In the genomic region with DNA sequence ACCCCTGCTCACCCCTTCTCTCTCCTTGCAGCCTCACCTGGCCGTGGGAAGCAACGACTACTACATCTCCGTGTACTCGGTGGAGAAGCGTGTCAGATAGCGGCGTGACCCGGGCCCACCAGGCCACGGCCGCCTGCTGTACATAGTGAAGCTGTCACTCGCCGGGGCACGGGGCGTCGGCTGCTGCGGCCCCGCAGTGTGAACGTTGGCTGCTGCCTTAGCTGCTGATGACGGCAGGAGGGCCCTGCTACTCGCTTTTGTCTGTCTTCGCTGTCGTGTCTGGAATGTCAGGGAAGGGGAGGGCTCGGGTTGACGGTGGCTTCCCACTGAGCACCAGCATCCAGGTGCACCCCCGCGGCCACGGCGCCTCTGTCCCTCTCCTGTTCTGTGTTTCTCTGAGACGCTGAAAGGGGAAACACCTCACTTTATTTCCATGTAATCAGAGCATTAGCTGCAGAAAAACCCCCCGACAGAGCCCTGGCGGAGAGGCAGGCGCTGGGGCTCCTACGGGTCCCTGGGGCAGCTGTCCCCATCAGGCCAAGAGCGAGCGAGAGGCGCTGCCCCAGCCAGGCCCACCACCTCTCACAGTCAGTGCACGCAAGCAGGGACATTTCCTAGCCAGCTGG, we compare ENCODE assay signal across 21 cellular contexts.
"Had no signal": no experiment of that assay in that cellular context is flagged by ENCODE, and none has a peak within 500 bp of the region (broad histone marks: within the 10 kb centered on the region; RNA-seq: fewer than 3 reads in every experiment).

No MANE protein-coding gene starts in this region.

- DNase-seq: activated CD4-positive, alpha-beta T cell treated with anti-CD3 and anti-CD28 coated beads, Interleukin-2, amount 50 U/mL, for 1 hour; activated CD4-positive, CD25-positive, alpha-beta regulatory T cell treated with anti-CD3 and anti-CD28 coated beads, Interleukin-2, amount 50 U/mL, for 72 hours; activated gamma-delta T cell; activated T-cell treated with anti-CD3 and anti-CD28 coated beads, Interleukin-2, amount 50 U/mL, for 72 hours; adrenal gland; effector memory CD8-positive, alpha-beta T cell; islet precursor cell; stimulated activated CD4-positive, alpha-beta T cell treated with anti-CD3 and anti-CD28 coated beads, Interleukin-4, amount 100 ng/mL, for 24 hours; stimulated activated naive CD4-positive, alpha-beta T cell; tibial artery; uterus had no signal

- H3K27ac ChIP-seq: adrenal gland, hepatocyte, ovary, right lobe of liver, tibial artery, VCaP had no signal

- H3K27me3 Mint-ChIP-seq: activated naive CD4-positive, alpha-beta T cell treated with anti-CD3 and anti-CD28 coated beads, Interleukin-2, amount 50 U/mL, for 24 hours; effector memory CD8-positive, alpha-beta T cell had no signal

- H3K9me3 Mint-ChIP-seq: activated naive CD4-positive, alpha-beta T cell treated with anti-CD3 and anti-CD28 coated beads, Interleukin-2, amount 50 U/mL, for 24 hours; activated T-cell treated with anti-CD3 and anti-CD28 coated beads, Interleukin-2, amount 50 U/mL, for 72 hours; dendritic cell treated with granulocyte-macrophage colony-stimulating factor and Interleukin-4, amounts not matched to agents 40 ng/mL and 50 ng/mL, for 4 days; effector memory CD8-positive, alpha-beta T cell; T-helper 1 cell treated with Interleukin-12 subunit alpha and Interleukin-12 subunit beta and Interleukin-4 antibody, amounts not matched to agents 30 μg/mL and 1 μg/mL, for 36 hours had no signal

- H3K4me3 Mint-ChIP-seq: activated naive CD4-positive, alpha-beta T cell treated with anti-CD3 and anti-CD28 coated beads, Interleukin-2, amount 50 U/mL, for 24 hours; activated T-cell treated with anti-CD3 and anti-CD28 coated beads, Interleukin-2, amount 50 U/mL, for 72 hours; dendritic cell treated with granulocyte-macrophage colony-stimulating factor and Interleukin-4, amounts not matched to agents 40 ng/mL and 50 ng/mL, for 4 days; T-helper 1 cell treated with Interleukin-12 subunit alpha and Interleukin-12 subunit beta and Interleukin-4 antibody, amounts not matched to agents 30 μg/mL and 1 μg/mL, for 36 hours had no signal

- H3K4me3 ChIP-seq: adrenal gland, hepatocyte, lung, ovary, right lobe of liver, smooth muscle cell, tibial artery, uterus had no signal

- H3K36me3 ChIP-seq: adrenal gland, ovary, right lobe of liver, uterus had no signal

- H3K4me1 ChIP-seq: right lobe of liver had no signal

- H3K27ac Mint-ChIP-seq: activated T-cell treated with anti-CD3 and anti-CD28 coated beads, Interleukin-2, amount 50 U/mL, for 72 hours; dendritic cell treated with granulocyte-macrophage colony-stimulating factor and Interleukin-4, amounts not matched to agents 40 ng/mL and 50 ng/mL, for 4 days; T-helper 1 cell treated with Interleukin-12 subunit alpha and Interleukin-12 subunit beta and Interleukin-4 antibody, amounts not matched to agents 30 μg/mL and 1 μg/mL, for 36 hours had no signal

- H3K9me3 ChIP-seq: adrenal gland, ovary, right lobe of liver, tibial artery, uterus had no signal

- H3K27me3 ChIP-seq: adrenal gland, hepatocyte, ovary, right lobe of liver, tibial artery, uterus had no signal

- H3K4me1 Mint-ChIP-seq: activated naive CD4-positive, alpha-beta T cell treated with anti-CD3 and anti-CD28 coated beads, Interleukin-2, amount 50 U/mL, for 24 hours had no signal

- ATAC-seq: activated T-cell treated with anti-CD3 and anti-CD28 coated beads, Interleukin-2, amount 50 U/mL, for 72 hours; effector memory CD8-positive, alpha-beta T cell; left lobe of liver; right lobe of liver had no signal
